ENCODE assay signal across 26 cellular contexts in genomic region chr7:115223959-115224358, GRCh38.
A peak's percentile ranks its signal among the peaks of the same experiment; 100 is the strongest.
DNase-seq lines count a peak whose midpoint lies in the region; ATAC-seq, FAIRE-seq and TF ChIP-seq lines count a peak whose summit lies in the region.
"Had no signal": no experiment of that assay in that cellular context is flagged by ENCODE, and none has a peak within 500 bp of the region (broad histone marks: within the 10 kb centered on the region; RNA-seq: fewer than 3 reads in every experiment).

No MANE protein-coding gene starts in this region.

- peak; percentile 45 for FAIRE-seq in astrocyte (lab: Jason Lieb, UNC)
- FAIRE-seq: A549, D721Med, GM12891, GM18507 had no signal

- no peak overlapping the region for H2AFZ ChIP-seq in astrocyte (ENCODE audit: low read depth, low read length)
- H2AFZ ChIP-seq: GM23338 had no signal

- peak; percentile 57 for DNase-seq in NCI-H748 (lab: John Stamatoyannopoulos, UW; ENCODE audit: unreplicated experiment)
- no peak for DNase-seq in NCI-H748 treated with DMSO at 0.1 percent for 48 hours (lab: John Stamatoyannopoulos, UW)
- DNase-seq in astrocyte (ENCODE audit: low read depth), result no peak
- no peak for DNase-seq in HT-29 (ENCODE audit: low spot score)
- DNase-seq in body of pancreas, result no peak
- DNase-seq: 8988T; ACHN; AML-193; BE2C; CD4-positive, alpha-beta T cell; CD8-positive, alpha-beta memory T cell; DMS 273 treated with DMSO at 0.1 percent for 48 hours; DMS79; GF-D8; H9; HFFc6 had no signal

- 42 to 52% methylated on average over 1 of the region's 1 CpG for WGBS in body of pancreas, 2 donors

- H3K36me3 ChIP-seq in HEK293 (ENCODE audit: control insufficient read depth in 2 of 2, insufficient read depth in 1 of 2, low read length in 2 of 2) (no peaks in the 10 kb centered on the region), astrocyte (ENCODE audit: insufficient read depth, low read length) (no peaks in the 10 kb centered on the region), body of pancreas (replicated peaks in 1 of 2; ENCODE audit: insufficient read depth in 1 of 2, low read depth in 2 of 2) (no peaks in the 10 kb centered on the region)
- H3K36me3 ChIP-seq: BE2C; BLaER1 treated with 17β-estradiol and CSF1 and Interleukin-3, amounts not matched to agents 10 nM and 100 nM had no signal

- H3K4me3 Mint-ChIP-seq in astrocyte (ENCODE audit: unreplicated experiment), result no peak overlapping the region
- H3K4me3 Mint-ChIP-seq: CD14-positive monocyte; CD4-positive, alpha-beta T cell; CD8-positive, alpha-beta memory T cell; GM23338; H9; HFFc6 had no signal

- no peaks in the 10 kb centered on the region for H3K27me3 Mint-ChIP-seq in astrocyte (ENCODE audit: low read depth, unreplicated experiment)
- H3K27me3 Mint-ChIP-seq: CD4-positive, alpha-beta T cell had no signal

- H3K27ac Mint-ChIP-seq in astrocyte (ENCODE audit: unreplicated experiment), result no peak overlapping the region
- H3K27ac Mint-ChIP-seq: CD14-positive monocyte; CD4-positive, alpha-beta T cell; CD8-positive, alpha-beta memory T cell; GM23338; H9; HFFc6 had no signal

- H3K27ac ChIP-seq in HEK293 (ENCODE audit: extremely low read depth, low read depth, low read length) (no peak overlapping the region), astrocyte (ENCODE audit: low read depth, low read length) (no peak overlapping the region), body of pancreas (no peak overlapping the region)
- H3K27ac ChIP-seq: A549; BLaER1 treated with 17β-estradiol and CSF1 and Interleukin-3, amounts not matched to agents 10 nM and 100 nM had no signal

- TF ChIP-seq CTCF in HEK293 (tag by site-specific recombination; IDR thresholded peaks at IDR 0.05) (no peak), astrocyte (IDR thresholded peaks at IDR 0.05; ENCODE audit: insufficient read depth, low read depth, low read length) (no peak), body of pancreas (IDR thresholded peaks at IDR 0.05) (no peak)

- ATAC-seq in HG03095 (IDR thresholded peaks at IDR 0.05; ENCODE audit: unreplicated experiment) (no peak), body of pancreas (no peak)
- ATAC-seq: A549, GM23338, HCT116 had no signal

- no peaks in the 10 kb centered on the region for H3K9me3 ChIP-seq in HEK293 (ENCODE audit: control insufficient read depth, insufficient read depth, low read depth, low read length)
- H3K9me3 ChIP-seq in astrocyte (ENCODE audit: insufficient read depth, low read depth, low read length), result no peaks in the 10 kb centered on the region
- H3K9me3 ChIP-seq in body of pancreas, result no peaks in the 10 kb centered on the region
- H3K9me3 ChIP-seq: A549; BE2C; BLaER1 treated with 17β-estradiol and CSF1 and Interleukin-3, amounts not matched to agents 10 nM and 100 nM had no signal

- intact Hi-C loops in body of pancreas (cut with DNase I), result no loop called here

- POLR2A ChIA-PET in HEK293 (lab: Yijun Ruan, JAX), result no interaction called here

- CTCF ChIA-PET in HEK293 (lab: Yijun Ruan, JAX), result no interaction called here

- H3K79me2 ChIP-seq in astrocyte (ENCODE audit: insufficient read depth, low read length), result no peaks in the 10 kb centered on the region

- H3K36me3 Mint-ChIP-seq in astrocyte (ENCODE audit: low read depth, unreplicated experiment), result no peaks in the 10 kb centered on the region
- H3K36me3 Mint-ChIP-seq: CD14-positive monocyte had no signal

- H3K9ac ChIP-seq in astrocyte (ENCODE audit: low read length), result no peak overlapping the region
- H3K9ac ChIP-seq: BLaER1 treated with 17β-estradiol and CSF1 and Interleukin-3, amounts not matched to agents 10 nM and 100 nM had no signal

- H3K4me1 ChIP-seq in HEK293 (ENCODE audit: control insufficient read depth, insufficient read depth, low read length), result peaks cover 8% of the 10 kb centered on the region
- H3K4me1 ChIP-seq in astrocyte (ENCODE audit: insufficient read depth, low read length), result no peaks in the 10 kb centered on the region
- H3K4me1 ChIP-seq in body of pancreas, result no peaks in the 10 kb centered on the region
- H3K4me1 ChIP-seq: A549, BE2C had no signal

- H3K4me1 Mint-ChIP-seq in astrocyte (ENCODE audit: low read depth, unreplicated experiment), result peaks cover under 1% of the 10 kb centered on the region
- H3K4me1 Mint-ChIP-seq: CD14-positive monocyte had no signal

- TF ChIP-seq POLR2A in body of pancreas (IDR thresholded peaks at IDR 0.05), result no peak

- no peak overlapping the region for H3K4me2 ChIP-seq in astrocyte (ENCODE audit: low read length)
- H3K4me2 ChIP-seq: A549; BLaER1 treated with 17β-estradiol and CSF1 and Interleukin-3, amounts not matched to agents 10 nM and 100 nM; GM23338 had no signal

- H3K27me3 ChIP-seq in astrocyte (ENCODE audit: insufficient read depth, low read length), result no peaks in the 10 kb centered on the region
- H3K27me3 ChIP-seq in body of pancreas, result no peaks in the 10 kb centered on the region
- H3K27me3 ChIP-seq: BE2C; BLaER1 treated with 17β-estradiol and CSF1 and Interleukin-3, amounts not matched to agents 10 nM and 100 nM had no signal

- H4K20me1 ChIP-seq in astrocyte (ENCODE audit: insufficient read depth, low read length), result no peaks in the 10 kb centered on the region
- H4K20me1 ChIP-seq: BLaER1 treated with 17β-estradiol and CSF1 and Interleukin-3, amounts not matched to agents 10 nM and 100 nM had no signal

- H3K9me3 Mint-ChIP-seq in astrocyte (ENCODE audit: unreplicated experiment), result no peaks in the 10 kb centered on the region
- H3K9me3 Mint-ChIP-seq: CD14-positive monocyte; CD4-positive, alpha-beta T cell; CD8-positive, alpha-beta memory T cell; GM23338; HFFc6 had no signal

- H3K4me3 ChIP-seq in HEK293 (ENCODE audit: low read depth, low read length), result no peak overlapping the region
- H3K4me3 ChIP-seq in astrocyte (ENCODE audit: insufficient read depth, low read depth, low read length), result no peak overlapping the region
- no peak overlapping the region for H3K4me3 ChIP-seq in body of pancreas
- H3K4me3 ChIP-seq: A549; BLaER1 treated with 17β-estradiol and CSF1 and Interleukin-3, amounts not matched to agents 10 nM and 100 nM; GM23338 had no signal

TF ChIP-seq in HEK293, 187 proteins besides CTCF, POLR2A, EP300 and RAD21 (continues in another document):
- TF ChIP-seq, protein P1, sequence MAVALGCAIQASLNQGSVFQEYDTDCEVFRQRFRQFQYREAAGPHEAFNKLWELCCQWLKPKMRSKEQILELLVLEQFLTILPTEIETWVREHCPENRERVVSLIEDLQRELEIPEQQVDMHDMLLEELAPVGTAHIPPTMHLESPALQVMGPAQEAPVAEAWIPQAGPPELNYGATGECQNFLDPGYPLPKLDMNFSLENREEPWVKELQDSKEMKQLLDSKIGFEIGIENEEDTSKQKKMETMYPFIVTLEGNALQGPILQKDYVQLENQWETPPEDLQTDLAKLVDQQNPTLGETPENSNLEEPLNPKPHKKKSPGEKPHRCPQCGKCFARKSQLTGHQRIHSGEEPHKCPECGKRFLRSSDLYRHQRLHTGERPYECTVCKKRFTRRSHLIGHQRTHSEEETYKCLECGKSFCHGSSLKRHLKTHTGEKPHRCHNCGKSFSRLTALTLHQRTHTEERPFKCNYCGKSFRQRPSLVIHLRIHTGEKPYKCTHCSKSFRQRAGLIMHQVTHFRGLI (tag by site-specific recombination; IDR thresholded peaks at IDR 0.05), result no peak
- 0 out of 2 replicates have a peak, but pooled peaks have one; percentile 8 for TF ChIP-seq ZNF335 (tag by site-specific recombination; conservative IDR thresholded peaks at IDR 0.05)
- TF ChIP-seq SP7 (tag by site-specific recombination; IDR thresholded peaks at IDR 0.05), result peak; percentile 64; the same call in 1 of the 2 replicates
- TF ChIP-seq ZNF830 (tag by site-specific recombination; IDR thresholded peaks at IDR 0.05; ENCODE audit: low read depth), result no peak
- TF ChIP-seq ZNF132 (tag by site-specific recombination; IDR thresholded peaks at IDR 0.05; ENCODE audit: borderline replicate concordance), result no peak
- no peak for TF ChIP-seq ZNF157 (tag by site-specific recombination; IDR thresholded peaks at IDR 0.05)
- TF ChIP-seq ATF2 (tag by site-specific recombination; IDR thresholded peaks at IDR 0.05; ENCODE audit: low read depth), result peak; percentile 74
